In genomic region chr19:47074621-47075020, GRCh38 we compare ENCODE assay signal across 1 cellular context.
TF ChIP-seq lines count a peak whose summit lies in the region.

No MANE protein-coding gene starts in this region.

TF ChIP-seq in H1, 55 proteins besides CTCF, POLR2A, EP300 and RAD21:
- TF ChIP-seq CREB1 (IDR thresholded peaks at IDR 0.05) = no peak
- TF ChIP-seq NRF1 (IDR thresholded peaks at IDR 0.05; ENCODE audit: low read depth, low read length) = no peak
- TF ChIP-seq SP2 (IDR thresholded peaks at IDR 0.05; ENCODE audit: low read length) = no peak
